Comparison of ENCODE assay signal across 1 cellular context in genomic region chr10:4070171-4070570, GRCh38.
TF ChIP-seq lines count a peak whose summit lies in the region.

No MANE protein-coding gene starts in this region.

TF ChIP-seq in SK-N-SH treated with all-trans-retinoic acid at 6 μM for 48 hours, 23 proteins besides CTCF, POLR2A, EP300 and RAD21:
- no peak for TF ChIP-seq PATZ1 (CRISPR knock-in tag; IDR thresholded peaks at IDR 0.05; ENCODE audit: borderline replicate concordance)
- TF ChIP-seq ZFP3 (CRISPR knock-in tag; IDR thresholded peaks at IDR 0.05), result no peak
- TF ChIP-seq TCF4 (CRISPR knock-in tag; IDR thresholded peaks at IDR 0.05; ENCODE audit: borderline replicate concordance), result no peak
- no peak for TF ChIP-seq ZC3H10 (CRISPR knock-in tag; IDR thresholded peaks at IDR 0.05)
- no peak for TF ChIP-seq ESRRG (CRISPR knock-in tag; IDR thresholded peaks at IDR 0.05)
- TF ChIP-seq ZFP30 (CRISPR knock-in tag; IDR thresholded peaks at IDR 0.05), result no peak
- no peak for TF ChIP-seq RARB (CRISPR knock-in tag; IDR thresholded peaks at IDR 0.05)
- TF ChIP-seq ZNF8 (CRISPR knock-in tag; IDR thresholded peaks at IDR 0.05), result no peak
